ENCODE assay signal across 25 cellular contexts in genomic region chr6:128713461-128713860, GRCh38.
DNase-seq lines count a peak whose midpoint lies in the region; ATAC-seq and TF ChIP-seq lines count a peak whose summit lies in the region.
"Had no signal": no experiment of that assay in that cellular context is flagged by ENCODE, and none has a peak within 500 bp of the region (broad histone marks: within the 10 kb centered on the region; RNA-seq: fewer than 3 reads in every experiment).

No MANE protein-coding gene starts in this region.

- H3K36me3 ChIP-seq in adipocyte (ENCODE audit: control insufficient read depth, insufficient read depth, low read length, severe bottlenecking) (no peaks in the 10 kb centered on the region), smooth muscle cell (ENCODE audit: low read depth) (no peaks in the 10 kb centered on the region), adrenal gland (replicated peaks in 1 of 2) (no peaks in the 10 kb centered on the region)
- no peaks in the 10 kb centered on the region for H3K36me3 ChIP-seq in naive thymus-derived CD4-positive, alpha-beta T cell (ENCODE audit: control insufficient read depth in 2 of 3, insufficient read depth in 3 of 3, low read length in 3 of 3)
- H3K36me3 ChIP-seq: BE2C, tibial artery, WERI-Rb-1 had no signal

- DNase-seq in GM03348 (ENCODE audit: low spot score) = peak; percentile 52
- peak; percentile 50 for DNase-seq in adipocyte (ENCODE audit: low read depth)
- peak; percentile 41 to 73 for DNase-seq in foreskin fibroblast
- DNase-seq in smooth muscle cell (lab: John Stamatoyannopoulos, UW; ENCODE audit: unreplicated experiment) = no peak
- DNase-seq in naive thymus-derived CD4-positive, alpha-beta T cell = no peak
- DNase-seq in NCI-H1092 (lab: John Stamatoyannopoulos, UW) = no peak
- DNase-seq in adrenal gland = no peak
- DNase-seq: activated CD4-positive, alpha-beta T cell treated with anti-CD3 and anti-CD28 coated beads, Interleukin-2, amount 50 U/mL, for 4 hours; activated effector memory CD4-positive, alpha-beta T cell treated with Interleukin-2 at 50 U/mL for 16 hours; activated naive CD8-positive, alpha-beta T cell treated with anti-CD3 and anti-CD28 coated beads, Interleukin-2, amount 50 U/mL, for 24 hours; BE2C; Caco-2; dermis blood vessel endothelial cell; KBM-7; midbrain; NCI-H1694; NCI-H748 treated with DMSO at 0.1 percent for 48 hours; OCI-M1; stimulated activated CD4-positive, alpha-beta T cell treated with anti-CD3 and anti-CD28 coated beads, Interleukin-4, amount 100 ng/mL, for 24 hours; T-helper 2 cell; tibial artery; WERI-Rb-1 had no signal

- 61% methylated on average over 2 of the region's 2 CpGs for WGBS in smooth muscle cell (ENCODE audit: low lambda C conversion rate)
- WGBS in adrenal gland, 4 donors = 73 to 81% (median 76%) methylated on average over 2 of the region's 2 CpGs

- no peaks in the 10 kb centered on the region for H3K79me2 ChIP-seq in smooth muscle cell (ENCODE audit: low read depth)

- H3K36me3 Mint-ChIP-seq in naive thymus-derived CD4-positive, alpha-beta T cell = no peaks in the 10 kb centered on the region

- H3K27ac ChIP-seq in smooth muscle cell (ENCODE audit: low read depth) = no peak overlapping the region
- H3K27ac ChIP-seq in naive thymus-derived CD4-positive, alpha-beta T cell (ENCODE audit: low read depth, low read length) = no peak overlapping the region
- H3K27ac ChIP-seq in adrenal gland = no peak overlapping the region
- H3K27ac ChIP-seq: tibial artery, WERI-Rb-1 had no signal

- CTCF ChIA-PET in naive thymus-derived CD4-positive, alpha-beta T cell (lab: Charles Lee) = no interaction called here

- H3K4me3 ChIP-seq in adipocyte (ENCODE audit: low read length) (no peak overlapping the region), foreskin fibroblast (ENCODE audit: low read depth in 1 of 2, low read length in 2 of 2) (no peak overlapping the region), smooth muscle cell (no peak overlapping the region), adrenal gland (no peak overlapping the region)
- no peak overlapping the region for H3K4me3 ChIP-seq in naive thymus-derived CD4-positive, alpha-beta T cell (ENCODE audit: low read length)
- H3K4me3 ChIP-seq: GM23338, tibial artery had no signal

- intact Hi-C loops in naive thymus-derived CD4-positive, alpha-beta T cell (cut with micrococcal nuclease) = no loop called here
- intact Hi-C loops in adrenal gland (cut with DNase I) = no loop called here

- H3K4me1 Mint-ChIP-seq in naive thymus-derived CD4-positive, alpha-beta T cell = no peaks in the 10 kb centered on the region
- H3K4me1 Mint-ChIP-seq: activated naive CD8-positive, alpha-beta T cell treated with anti-CD3 and anti-CD28 coated beads, Interleukin-2, amount 50 U/mL, for 24 hours had no signal

- H3K27me3 Mint-ChIP-seq in naive thymus-derived CD4-positive, alpha-beta T cell = peaks cover 9 to 28% (median 27%) of the 10 kb centered on the region in 5 donors
- H3K27me3 Mint-ChIP-seq: progenitor cell of endocrine pancreas had no signal

- H3K4me1 ChIP-seq in adipocyte (ENCODE audit: control insufficient read depth, insufficient read depth, low read length) (peaks cover 17% of the 10 kb centered on the region), smooth muscle cell (ENCODE audit: low read depth) (no peaks in the 10 kb centered on the region), adrenal gland (replicated peaks in 1 of 2) (no peaks in the 10 kb centered on the region)
- H3K4me1 ChIP-seq in naive thymus-derived CD4-positive, alpha-beta T cell (ENCODE audit: control insufficient read depth in 2 of 2, insufficient read depth in 2 of 2, low read length in 2 of 2) = no peaks in the 10 kb centered on the region
- H3K4me1 ChIP-seq: Caco-2, tibial artery had no signal

- H3K9me3 Mint-ChIP-seq in naive thymus-derived CD4-positive, alpha-beta T cell = no peaks in the 10 kb centered on the region
- H3K9me3 Mint-ChIP-seq: activated naive CD8-positive, alpha-beta T cell treated with anti-CD3 and anti-CD28 coated beads, Interleukin-2, amount 50 U/mL, for 24 hours; GM23338; stimulated activated naive CD8-positive, alpha-beta T cell treated with anti-CD3 and anti-CD28 coated beads, Interleukin-15, Interleukin-2, amounts not matched to agents 100 ng/mL and 50 ng/mL, for 24 hours had no signal

- peak overlapping the region; percentile 34 for H3K4me2 ChIP-seq in smooth muscle cell
- H3K4me2 ChIP-seq: GM23338 had no signal

- no peak for TF ChIP-seq POLR2A in adrenal gland (IDR thresholded peaks at IDR 0.05)

- ATAC-seq in naive thymus-derived CD4-positive, alpha-beta T cell = no peak
- ATAC-seq: activated naive CD8-positive, alpha-beta T cell treated with anti-CD3 and anti-CD28 coated beads, Interleukin-2, amount 50 U/mL, for 24 hours; GM23338 had no signal

- no peaks in the 10 kb centered on the region for H3F3A ChIP-seq in smooth muscle cell (ENCODE audit: low read depth)

- H3K4me3 Mint-ChIP-seq in naive thymus-derived CD4-positive, alpha-beta T cell = no peak overlapping the region
- H3K4me3 Mint-ChIP-seq: activated naive CD8-positive, alpha-beta T cell treated with anti-CD3 and anti-CD28 coated beads, Interleukin-2, amount 50 U/mL, for 24 hours; GM23338; stimulated activated naive CD8-positive, alpha-beta T cell treated with anti-CD3 and anti-CD28 coated beads, Interleukin-15, Interleukin-2, amounts not matched to agents 100 ng/mL and 50 ng/mL, for 24 hours had no signal

- TF ChIP-seq CTCF in foreskin fibroblast (IDR thresholded peaks at IDR 0.05; ENCODE audit: low read depth, low read length) (no peak), smooth muscle cell (IDR thresholded peaks at IDR 0.05; ENCODE audit: borderline replicate concordance, insufficient read depth, poor library complexity, severe bottlenecking) (no peak), adrenal gland (IDR thresholded peaks at IDR 0.05) (no peak)

- H3K9ac ChIP-seq in adipocyte (ENCODE audit: low read length) (no peak overlapping the region), smooth muscle cell (ENCODE audit: low read depth) (no peak overlapping the region)

- H3K27ac Mint-ChIP-seq in naive thymus-derived CD4-positive, alpha-beta T cell = no peak overlapping the region
- H3K27ac Mint-ChIP-seq: activated naive CD8-positive, alpha-beta T cell treated with anti-CD3 and anti-CD28 coated beads, Interleukin-2, amount 50 U/mL, for 24 hours; GM23338; progenitor cell of endocrine pancreas; stimulated activated naive CD8-positive, alpha-beta T cell treated with anti-CD3 and anti-CD28 coated beads, Interleukin-15, Interleukin-2, amounts not matched to agents 100 ng/mL and 50 ng/mL, for 24 hours had no signal

- H3K27me3 ChIP-seq in adipocyte (replicated peaks; ENCODE audit: control insufficient read depth, insufficient read depth, low read length) (no peaks in the 10 kb centered on the region), smooth muscle cell (ENCODE audit: low read depth) (no peaks in the 10 kb centered on the region), adrenal gland (no peaks in the 10 kb centered on the region)
- peaks cover 0 to 2% of the 10 kb centered on the region in 2 donors for H3K27me3 ChIP-seq in naive thymus-derived CD4-positive, alpha-beta T cell (ENCODE audit: control insufficient read depth in 2 of 2, insufficient read depth in 2 of 2, low read length in 2 of 2)
- H3K27me3 ChIP-seq: BE2C, tibial artery had no signal

- H3K9me3 ChIP-seq in adipocyte (ENCODE audit: control insufficient read depth, low read length) (no peaks in the 10 kb centered on the region), smooth muscle cell (replicated peaks; ENCODE audit: low read depth) (no peaks in the 10 kb centered on the region), adrenal gland (replicated peaks in 1 of 3) (peaks cover 0 to 4% (median 0%) of the 10 kb centered on the region in 3 donors)
- no peaks in the 10 kb centered on the region for H3K9me3 ChIP-seq in naive thymus-derived CD4-positive, alpha-beta T cell (ENCODE audit: control insufficient read depth in 2 of 3, low read length in 3 of 3)
- H3K9me3 ChIP-seq: BE2C, Caco-2, tibial artery had no signal

- POLR2A ChIA-PET in naive thymus-derived CD4-positive, alpha-beta T cell (lab: Charles Lee) = no interaction called here

- H4K20me1 ChIP-seq in smooth muscle cell (ENCODE audit: low read depth) = no peaks in the 10 kb centered on the region

- no peak overlapping the region for H2AFZ ChIP-seq in smooth muscle cell (ENCODE audit: low read depth)

Comparison
In these comparisons a context has a peak if more than half of its experiments do, and no peak if none do; other contexts are left out.
1. DNase-seq: peak in GM03348 (single experiment), adipocyte (single experiment) and foreskin fibroblast (2 of 2); none in smooth muscle cell (single experiment), naive thymus-derived CD4-positive, alpha-beta T cell (0 of 9), NCI-H1092 (single experiment) and adrenal gland (0 of 7).